8 cellular contexts compared by ENCODE assay signal in the genomic region with DNA sequence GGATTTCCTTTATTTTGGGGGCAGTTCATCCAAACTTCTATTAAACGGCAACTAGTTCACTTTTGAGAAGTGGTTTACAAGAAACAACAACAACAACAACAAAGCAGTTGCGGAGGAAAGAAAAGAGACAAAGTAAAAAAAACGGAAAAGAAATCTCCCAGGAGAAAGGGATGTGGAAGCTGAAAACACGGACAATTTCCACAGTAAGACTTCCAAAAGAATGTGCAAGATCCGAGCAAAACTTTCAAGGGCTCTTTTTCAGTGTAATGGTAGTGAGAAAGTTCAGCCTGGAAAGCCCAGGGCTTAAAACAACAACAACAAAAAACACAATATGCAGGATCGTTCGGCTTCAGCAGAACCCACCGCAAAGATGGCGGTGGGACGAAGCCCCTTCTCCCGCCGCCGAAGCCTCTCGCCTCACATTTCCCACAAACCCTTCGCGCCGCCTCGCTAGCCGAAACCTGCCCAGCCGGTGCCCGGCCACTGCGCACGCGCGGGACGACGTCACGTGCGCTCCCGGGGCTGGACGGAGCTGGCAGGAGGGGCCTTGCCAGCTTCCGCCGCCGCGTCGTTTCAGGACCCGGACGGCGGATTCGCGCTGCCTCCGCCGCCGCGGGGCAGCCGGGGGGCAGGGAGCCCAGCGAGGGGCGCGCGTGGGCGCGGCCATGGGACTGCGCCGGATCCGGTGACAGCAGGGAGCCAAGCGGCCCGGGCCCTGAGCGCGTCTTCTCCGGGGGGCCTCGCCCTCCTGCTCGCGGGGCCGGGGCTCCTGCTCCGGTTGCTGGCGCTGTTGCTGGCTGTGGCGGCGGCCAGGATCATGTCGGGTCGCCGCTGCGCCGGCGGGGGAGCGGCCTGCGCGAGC. TPM values are rescaled to one million over a fixed set of nuclear protein-coding genes. Genes with fewer than 3 reads are reported as not detected.
A peak's percentile ranks its signal among the peaks of the same experiment; 100 is the strongest.
DNase-seq lines count a peak whose midpoint lies in the region; ATAC-seq, FAIRE-seq and TF ChIP-seq lines count a peak whose summit lies in the region.

TSS of gene TNKS2 (plus strand) at position 553 of the 862 bp plus-strand sequence. CDS start at position 818, 265 bp downstream.

- FAIRE-seq in endothelial cell of umbilical vein (lab: Jason Lieb, UNC), result peak; percentile 54

- intact Hi-C loops in OCI-LY7 (cut with micrococcal nuclease; ENCODE audit: unreplicated experiment), result loop anchor here (2.0 to 10.0 kb wide), 5 partner anchors 127 to 923 kb away; partner anchors contain the start of gene RPP30
- intact Hi-C loops in endothelial cell of umbilical vein (cut with micrococcal nuclease), result loop anchor here (1.0 to 10.0 kb wide), 4 partner anchors 89 to 923 kb away; partner anchors contain the start of genes BTAF1, FGFBP3 and RPP30

- H3K9ac ChIP-seq in endothelial cell of umbilical vein (replicated peaks; ENCODE audit: extremely low read depth, insufficient read depth, low read length), result peak within 1 kb of the TSS; percentile 85

- H3K9me3 ChIP-seq in OCI-LY7 (ENCODE audit: low read length), result no peaks in the 10 kb centered on the region
- H3K9me3 ChIP-seq in endothelial cell of umbilical vein (replicated peaks; ENCODE audit: control insufficient read depth, insufficient read depth, low read length), result no peaks in the 10 kb centered on the region

- H4K20me1 ChIP-seq in OCI-LY7 (ENCODE audit: insufficient read depth, low read length) (peaks cover 24% of the 10 kb centered on the region), endothelial cell of umbilical vein (replicated peaks; ENCODE audit: control insufficient read depth, extremely low read depth, insufficient read depth, low read length) (no peaks in the 10 kb centered on the region)

- dilution Hi-C loops in endothelial cell of umbilical vein (cut with MboI; ENCODE audit: extremely low pct_ligation_motif_present, low sequenced_read_pairs), result no loop called here

- CTCF ChIA-PET in OCI-LY7 (lab: Charles Lee; ENCODE audit: unreplicated experiment), result interaction anchor here (0.6 kb wide), 1 partner anchor 1009 kb away, joined by 4 read pairs; no protein-coding TSS in a partner anchor
- CTCF ChIA-PET in endothelial cell of umbilical vein (lab: Charles Lee), result interaction anchor here (0.7 to 2.5 kb wide), 8 partner anchors 9 to 500 kb away, joined by 3 to 7 read pairs (median 3); partner anchors contain the start of gene BTAF1

- no peaks in the 10 kb centered on the region for H3K27me3 ChIP-seq in endothelial cell of umbilical vein (ENCODE audit: control insufficient read depth in 2 of 2, insufficient read depth in 2 of 2, low read length in 2 of 2)

- DNase-seq in DMS 273 (lab: John Stamatoyannopoulos, UW; ENCODE audit: unreplicated experiment) (peak; percentile 96), HuH-7 (ENCODE audit: low spot score) (peak; percentile 90), OCI-LY7 (ENCODE audit: low spot score) (peak; percentile 96), activated T-cell treated with anti-CD3 and anti-CD28 coated beads for 1 hour (ENCODE audit: low read depth) (peak; percentile 92), endothelial cell of umbilical vein (ENCODE audit: low read depth, low spot score) (peak; percentile 96), midbrain (lab: John Stamatoyannopoulos, UW) (peak; percentile 93)
- peak; percentile 92 to 94 for DNase-seq in stimulated activated CD8-positive, alpha-beta memory T cell treated with anti-CD3 and anti-CD28 coated beads, Interleukin-15, amount 100 ng/mL, for 48 hours (ENCODE audit: low read depth in 2 of 2)

- H2AFZ ChIP-seq in OCI-LY7 (ENCODE audit: low read length) (peak within 1 kb of the TSS; percentile 91), endothelial cell of umbilical vein (ENCODE audit: low read depth, low read length) (peak within 1 kb of the TSS; percentile 95)

- H3K4me1 ChIP-seq in OCI-LY7 (ENCODE audit: insufficient read depth, low read length, poor library complexity, severe bottlenecking) (peaks cover 33% of the 10 kb centered on the region), endothelial cell of umbilical vein (ENCODE audit: control insufficient read depth, extremely low read depth, insufficient read depth, low read length) (peaks cover 24% of the 10 kb centered on the region)

- TF ChIP-seq POLR2A in endothelial cell of umbilical vein (IDR thresholded peaks at IDR 0.05; ENCODE audit: low read depth, low read length), result peak; percentile 95

- H3K4me3 ChIP-seq in OCI-LY7 (ENCODE audit: low read depth, low read length, poor library complexity, severe bottlenecking), result peak within 1 kb of the TSS; percentile 85
- H3K4me3 ChIP-seq in endothelial cell of umbilical vein (replicated peaks in 1 of 3; ENCODE audit: insufficient read depth in 1 of 3, low read depth in 1 of 3, low read length in 3 of 3), result peak within 1 kb of the TSS; percentile 89 to 97 (median 89)

- POLR2A ChIA-PET in OCI-LY7 (lab: Charles Lee) (interaction anchor here (0.6 to 1.8 kb wide), 3 partner anchors 25 to 125 kb away, joined by 3 to 7 read pairs (median 4); partner anchors contain the start of gene BTAF1), endothelial cell of umbilical vein (lab: Charles Lee) (interaction anchor here (0.7 kb wide), 1 partner anchor 13 kb away, joined by 3 read pairs; no protein-coding TSS in a partner anchor)

- BruUV-seq in OCI-LY7 (replicated peaks; lab: Mats Ljungman, UMichigan) (TSS peak; percentile 96), endothelial cell of umbilical vein (replicated peaks; lab: Mats Ljungman, UMichigan) (TSS peak; percentile 95)

- H3K79me2 ChIP-seq in OCI-LY7 (ENCODE audit: insufficient read depth, low read depth, low read length), result peaks cover 57% of the 10 kb centered on the region
- H3K79me2 ChIP-seq in endothelial cell of umbilical vein (ENCODE audit: control insufficient read depth, insufficient read depth, low read length), result peaks cover 46% of the 10 kb centered on the region

- no peaks in the 10 kb centered on the region for H3K9me2 ChIP-seq in OCI-LY7 (ENCODE audit: insufficient read depth, low read length)

- H3K27ac ChIP-seq in OCI-LY7 (ENCODE audit: low read depth, low read length, poor library complexity, severe bottlenecking) (peak within 1 kb of the TSS; percentile 84), endothelial cell of umbilical vein (ENCODE audit: insufficient read depth, low read depth, low read length) (peak within 1 kb of the TSS; percentile 64)

- ATAC-seq in GM21515 (IDR thresholded peaks at IDR 0.05; ENCODE audit: unreplicated experiment), result peak; percentile 76

- H3K9me1 ChIP-seq in endothelial cell of umbilical vein (replicated peaks; ENCODE audit: control insufficient read depth, extremely low read depth, insufficient read depth, low read length), result no peaks in the 10 kb centered on the region

- peaks cover 35% of the 10 kb centered on the region for H3K36me3 ChIP-seq in OCI-LY7 (ENCODE audit: insufficient read depth, low read length)
- peaks cover 0 to 2% of the 10 kb centered on the region in 2 experiments for H3K36me3 ChIP-seq in endothelial cell of umbilical vein (ENCODE audit: control insufficient read depth in 2 of 2, extremely low read depth in 1 of 2, insufficient read depth in 2 of 2, low read length in 2 of 2)

- TF ChIP-seq CTCF in OCI-LY7 (conservative IDR thresholded peaks at IDR 0.05; ENCODE audit: low read length) (no peak), endothelial cell of umbilical vein (IDR thresholded peaks at IDR 0.05; ENCODE audit: extremely low read depth in 1 of 2, insufficient read depth in 1 of 2, low read depth in 1 of 2, low read length in 2 of 2) (no peak)

- H3K4me2 ChIP-seq in OCI-LY7 (ENCODE audit: low read length), result peak within 1 kb of the TSS; percentile 96
- H3K4me2 ChIP-seq in endothelial cell of umbilical vein (ENCODE audit: insufficient read depth, low read length), result peak within 1 kb of the TSS; percentile 95

TF ChIP-seq in endothelial cell of umbilical vein, 7 proteins besides CTCF, POLR2A, EP300 and RAD21:
- TF ChIP-seq MYC (IDR thresholded peaks at IDR 0.05; ENCODE audit: low read depth, low read length) (no peak), POLR2AphosphoS5 (IDR thresholded peaks at IDR 0.05; ENCODE audit: insufficient read depth, low read depth, low read length) (peak; percentile 95), GATA2 (IDR thresholded peaks at IDR 0.05; ENCODE audit: insufficient read depth, insufficient read length, low read depth, low read length) (no peak), EZH2 (IDR thresholded peaks at IDR 0.05; ENCODE audit: borderline replicate concordance, low read depth, low read length, severe bottlenecking) (no peak), JUN (IDR thresholded peaks at IDR 0.05; ENCODE audit: borderline replicate concordance, insufficient read depth, insufficient read length, low read depth) (no peak), FOS (IDR thresholded peaks at IDR 0.05; ENCODE audit: borderline replicate concordance, insufficient read depth, low read length) (no peak)
- TF ChIP-seq, protein P1, sequence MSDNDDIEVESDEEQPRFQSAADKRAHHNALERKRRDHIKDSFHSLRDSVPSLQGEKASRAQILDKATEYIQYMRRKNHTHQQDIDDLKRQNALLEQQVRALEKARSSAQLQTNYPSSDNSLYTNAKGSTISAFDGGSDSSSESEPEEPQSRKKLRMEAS (IDR thresholded peaks at IDR 0.05; ENCODE audit: insufficient read depth, insufficient read length), result peak; percentile 95
TF ChIP-seq in endothelial cell of umbilical vein: peak in this region for 2.

RNA-seq across cellular contexts. Expression of gene TNKS2, which starts in this region (rescaled TPM):
- total RNA-seq in OCI-LY7 (2014; rRNA removed; shearing (Covaris generic)), result 18.0 and 20.0 TPM in 2 replicates
- total RNA-seq in OCI-LY7 (2022) (31.3 and 32.1 TPM in 2 replicates), endothelial cell of umbilical vein (33.3 and 34.0 TPM in 2 replicates)
- 10.9 and 13.6 TPM in 2 replicates for polyA plus RNA-seq in endothelial cell of umbilical vein
- 11.0 and 12.8 TPM in 2 replicates for polyA plus RNA-seq in endothelial cell of umbilical vein (2011; cell fraction: cytosol; rRNA removed)
- polyA plus RNA-seq in endothelial cell of umbilical vein (2011; cell fraction: nucleus; rRNA removed), result 31.7 and 37.5 TPM in 2 replicates
- 26.2 and 32.7 TPM in 2 replicates for polyA plus RNA-seq in endothelial cell of umbilical vein (2012)
- 40.5 and 41.5 TPM in 2 replicates for polyA minus RNA-seq in endothelial cell of umbilical vein
- 25.6 TPM for polyA minus RNA-seq in endothelial cell of umbilical vein (2011; cell fraction: cytosol; rRNA and poly(A)+ RNA removed)
- polyA minus RNA-seq in endothelial cell of umbilical vein (2011; cell fraction: nucleus; rRNA and poly(A)+ RNA removed), result 25.4 and 34.3 TPM in 2 replicates

Comparison
In these comparisons a context has a peak if more than half of its experiments do, and no peak if none do; other contexts are left out.
1. Peak in every context shown above with its lines: DNase-seq, ATAC-seq, H3K4me3 ChIP-seq and H3K27ac ChIP-seq.